ENCODE assay signal across 16 cellular contexts in the genomic region with DNA sequence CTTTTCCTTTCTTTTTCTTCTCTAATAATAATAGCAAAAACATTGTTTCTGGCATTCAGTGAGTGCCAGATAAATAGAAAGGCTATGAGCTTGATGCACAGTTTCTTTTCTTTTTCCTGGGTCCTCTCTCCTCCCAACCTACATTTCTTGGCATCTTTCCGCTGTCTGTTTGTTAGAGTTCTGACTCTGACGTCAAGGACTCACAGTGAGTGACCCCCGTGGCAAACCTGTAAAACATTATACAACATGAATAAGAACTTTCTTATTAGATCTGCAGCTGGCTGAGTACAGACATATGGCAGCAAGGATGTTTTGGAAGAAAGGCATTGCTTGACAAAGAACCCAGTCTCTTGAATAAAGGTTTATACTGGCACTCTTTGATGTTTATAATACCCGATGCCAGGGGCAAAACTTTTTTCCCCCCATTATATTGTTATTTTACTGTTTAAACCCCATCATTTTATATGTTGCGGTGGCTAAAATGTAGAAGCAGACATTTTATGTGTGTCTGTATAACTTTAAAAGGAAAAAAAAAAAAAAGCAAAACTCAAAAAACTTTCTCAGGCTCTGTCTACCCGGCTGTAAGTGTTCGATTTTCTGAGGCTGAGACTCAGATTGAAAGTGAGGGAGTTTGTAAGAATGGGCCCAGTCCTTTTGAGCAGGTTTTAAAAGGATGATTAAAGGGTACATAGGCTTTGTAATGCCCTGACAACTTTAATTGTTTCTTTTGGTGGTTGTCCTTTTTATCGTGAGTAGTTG.
A peak's percentile ranks its signal among the peaks of the same experiment; 100 is the strongest.
DNase-seq lines count a peak whose midpoint lies in the region; ATAC-seq and TF ChIP-seq lines count a peak whose summit lies in the region.
"Had no signal": no experiment of that assay in that cellular context is flagged by ENCODE, and none has a peak within 500 bp of the region (broad histone marks: within the 10 kb centered on the region; RNA-seq: fewer than 3 reads in every experiment).

No MANE protein-coding gene starts in this region.

- H3K36me3 ChIP-seq in right atrium auricular region (no peaks in the 10 kb centered on the region), ovary (no peaks in the 10 kb centered on the region), testis (ENCODE audit: low read depth, missing control alignments) (no peaks in the 10 kb centered on the region)
- H3K36me3 ChIP-seq: BE2C had no signal

- no peaks in the 10 kb centered on the region for H3K27me3 Mint-ChIP-seq in WTC11 (ENCODE audit: low read depth)
- H3K27me3 Mint-ChIP-seq: activated CD4-positive, alpha-beta T cell treated with anti-CD3 and anti-CD28 coated beads, Interleukin-2, amount 10 ng/mL, durations not matched to agents 24 days and 14 days had no signal

- H3K9me3 ChIP-seq in right atrium auricular region (no peaks in the 10 kb centered on the region), ovary (no peaks in the 10 kb centered on the region), testis (no peaks in the 10 kb centered on the region)
- H3K9me3 ChIP-seq: BE2C had no signal

- no peak overlapping the region for H3K27ac Mint-ChIP-seq in WTC11
- H3K27ac Mint-ChIP-seq: activated CD4-positive, alpha-beta T cell treated with anti-CD3 and anti-CD28 coated beads, Interleukin-2, amount 10 ng/mL, durations not matched to agents 24 days and 14 days; activated T-helper 1 cell treated with anti-CD3 and anti-CD28 coated beads, Interleukin-12 subunit alpha, Interleukin-12 subunit beta, Interleukin-2, Interleukin-4 antibody, amounts not matched to agents 30 ng/mL and 10 ng/mL and 1 ng/mL, durations not matched to agents 14 hours and 24 hours and 36 hours; natural killer cell had no signal

- H3K27ac ChIP-seq in right atrium auricular region: peak overlapping the region; percentile 27 to 57
- no peak overlapping the region for H3K27ac ChIP-seq in ovary
- no peak overlapping the region for H3K27ac ChIP-seq in testis
- H3K27ac ChIP-seq: PC-9 had no signal

- H3K9me3 Mint-ChIP-seq in WTC11: peaks cover 2% of the 10 kb centered on the region; the same call in 1 of the 2 replicates
- H3K9me3 Mint-ChIP-seq: activated CD4-positive, alpha-beta T cell treated with anti-CD3 and anti-CD28 coated beads, Interleukin-2, amount 10 ng/mL, durations not matched to agents 24 days and 14 days; activated T-helper 1 cell treated with anti-CD3 and anti-CD28 coated beads, Interleukin-12 subunit alpha, Interleukin-12 subunit beta, Interleukin-2, Interleukin-4 antibody, amounts not matched to agents 30 ng/mL and 10 ng/mL and 1 ng/mL, durations not matched to agents 14 hours and 24 hours and 36 hours; H9 had no signal

- POLR2A ChIA-PET in WTC11 (lab: Charles Lee): no interaction called here

- in situ Hi-C loops in Caki2 (cut with HindIII; ENCODE audit: low pct_unique_long_range_greater_than_20kb, low sequenced_read_pairs): no loop called here

- H3K4me1 Mint-ChIP-seq in WTC11: peaks cover 43% of the 10 kb centered on the region
- H3K4me1 Mint-ChIP-seq: activated CD4-positive, alpha-beta T cell treated with anti-CD3 and anti-CD28 coated beads, Interleukin-2, amount 10 ng/mL, durations not matched to agents 24 days and 14 days; natural killer cell had no signal

- 28 to 40% (median 31%) methylated on average over 8 of the region's 8 CpGs for WGBS in ovary, 3 donors
- WGBS in testis, 2 donors: 64 to 68% methylated on average over 8 of the region's 8 CpGs

- TF ChIP-seq POLR2A in ovary (IDR thresholded peaks at IDR 0.05) (no peak), testis (IDR thresholded peaks at IDR 0.05) (no peak)

- ATAC-seq in WTC11: no peak
- ATAC-seq: natural killer cell had no signal

- intact Hi-C loops in ovary (cut with DNase I) (no loop called here), testis (cut with DNase I; ENCODE audit: low total_unique reads) (no loop called here)

- no peak for TF ChIP-seq EP300 in ovary (IDR thresholded peaks at IDR 0.05)

- H3K4me3 ChIP-seq in right atrium auricular region (no peak overlapping the region), ovary (no peak overlapping the region), testis (no peak overlapping the region)
- H3K4me3 ChIP-seq: PC-9 had no signal

- TF ChIP-seq CTCF in right atrium auricular region (IDR thresholded peaks at IDR 0.05) (no peak), ovary (IDR thresholded peaks at IDR 0.05) (no peak), testis (IDR thresholded peaks at IDR 0.05) (no peak), WTC11 (IDR thresholded peaks at IDR 0.05) (no peak)

- H3K27me3 ChIP-seq in right atrium auricular region: no peaks in the 10 kb centered on the region
- no peaks in the 10 kb centered on the region for H3K27me3 ChIP-seq in ovary
- no peaks in the 10 kb centered on the region for H3K27me3 ChIP-seq in testis
- H3K27me3 ChIP-seq: BE2C had no signal

- CTCF ChIA-PET in WTC11 (lab: Charles Lee): interaction anchor here (1.2 kb wide), 1 partner anchor 22 kb away, joined by 5 read pairs; no protein-coding TSS in a partner anchor

- no peaks in the 10 kb centered on the region for H3K36me3 Mint-ChIP-seq in WTC11
- H3K36me3 Mint-ChIP-seq: natural killer cell had no signal

- H3K4me3 Mint-ChIP-seq in WTC11: no peak overlapping the region
- H3K4me3 Mint-ChIP-seq: activated CD4-positive, alpha-beta T cell treated with anti-CD3 and anti-CD28 coated beads, Interleukin-2, amount 10 ng/mL, durations not matched to agents 24 days and 14 days; activated T-helper 1 cell treated with anti-CD3 and anti-CD28 coated beads, Interleukin-12 subunit alpha, Interleukin-12 subunit beta, Interleukin-2, Interleukin-4 antibody, amounts not matched to agents 30 ng/mL and 10 ng/mL and 1 ng/mL, durations not matched to agents 14 hours and 24 hours and 36 hours; H9; natural killer cell had no signal

- H3K4me1 ChIP-seq in right atrium auricular region (peaks cover 0 to 12% of the 10 kb centered on the region in 2 donors), ovary (ENCODE audit: insufficient read depth) (peaks cover 2% of the 10 kb centered on the region), testis (no peaks in the 10 kb centered on the region)
- H3K4me1 ChIP-seq: BE2C had no signal

- DNase-seq in Caki2 (ENCODE audit: low read depth) (peak; percentile 2), brain pericyte (ENCODE audit: low read depth, low spot score) (peak; percentile 98), right atrium auricular region (ENCODE audit: low spot score) (no peak), putamen (ENCODE audit: low spot score) (peak; percentile 19), ovary (no peak), testis (no peak), T1000 (lab: John Stamatoyannopoulos, UW) (no peak), WTC11 (ENCODE audit: low spot score) (no peak)
- DNase-seq: activated CD4-positive, alpha-beta T cell treated with anti-CD3 and anti-CD28 coated beads, Interleukin-2, amount 10 ng/mL, durations not matched to agents 24 days and 14 days; BE2C; H9; natural killer cell; NCI-H446; PC-9; T-helper 1 cell had no signal

TF ChIP-seq in WTC11, 78 proteins besides CTCF, POLR2A, EP300 and RAD21 (continues in another document):
- no peak for TF ChIP-seq TEAD4 (CRISPR knock-in tag; IDR thresholded peaks at IDR 0.05)
- TF ChIP-seq GTF2I (CRISPR knock-in tag; conservative IDR thresholded peaks at IDR 0.05): no peak
- no peak for TF ChIP-seq MYBL2 (CRISPR knock-in tag; IDR thresholded peaks at IDR 0.05)
- TF ChIP-seq, protein P1, sequence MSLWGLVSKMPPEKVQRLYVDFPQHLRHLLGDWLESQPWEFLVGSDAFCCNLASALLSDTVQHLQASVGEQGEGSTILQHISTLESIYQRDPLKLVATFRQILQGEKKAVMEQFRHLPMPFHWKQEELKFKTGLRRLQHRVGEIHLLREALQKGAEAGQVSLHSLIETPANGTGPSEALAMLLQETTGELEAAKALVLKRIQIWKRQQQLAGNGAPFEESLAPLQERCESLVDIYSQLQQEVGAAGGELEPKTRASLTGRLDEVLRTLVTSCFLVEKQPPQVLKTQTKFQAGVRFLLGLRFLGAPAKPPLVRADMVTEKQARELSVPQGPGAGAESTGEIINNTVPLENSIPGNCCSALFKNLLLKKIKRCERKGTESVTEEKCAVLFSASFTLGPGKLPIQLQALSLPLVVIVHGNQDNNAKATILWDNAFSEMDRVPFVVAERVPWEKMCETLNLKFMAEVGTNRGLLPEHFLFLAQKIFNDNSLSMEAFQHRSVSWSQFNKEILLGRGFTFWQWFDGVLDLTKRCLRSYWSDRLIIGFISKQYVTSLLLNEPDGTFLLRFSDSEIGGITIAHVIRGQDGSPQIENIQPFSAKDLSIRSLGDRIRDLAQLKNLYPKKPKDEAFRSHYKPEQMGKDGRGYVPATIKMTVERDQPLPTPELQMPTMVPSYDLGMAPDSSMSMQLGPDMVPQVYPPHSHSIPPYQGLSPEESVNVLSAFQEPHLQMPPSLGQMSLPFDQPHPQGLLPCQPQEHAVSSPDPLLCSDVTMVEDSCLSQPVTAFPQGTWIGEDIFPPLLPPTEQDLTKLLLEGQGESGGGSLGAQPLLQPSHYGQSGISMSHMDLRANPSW (CRISPR knock-in tag; conservative IDR thresholded peaks at IDR 0.05; ENCODE audit: low read depth): no peak
- TF ChIP-seq, protein P2, sequence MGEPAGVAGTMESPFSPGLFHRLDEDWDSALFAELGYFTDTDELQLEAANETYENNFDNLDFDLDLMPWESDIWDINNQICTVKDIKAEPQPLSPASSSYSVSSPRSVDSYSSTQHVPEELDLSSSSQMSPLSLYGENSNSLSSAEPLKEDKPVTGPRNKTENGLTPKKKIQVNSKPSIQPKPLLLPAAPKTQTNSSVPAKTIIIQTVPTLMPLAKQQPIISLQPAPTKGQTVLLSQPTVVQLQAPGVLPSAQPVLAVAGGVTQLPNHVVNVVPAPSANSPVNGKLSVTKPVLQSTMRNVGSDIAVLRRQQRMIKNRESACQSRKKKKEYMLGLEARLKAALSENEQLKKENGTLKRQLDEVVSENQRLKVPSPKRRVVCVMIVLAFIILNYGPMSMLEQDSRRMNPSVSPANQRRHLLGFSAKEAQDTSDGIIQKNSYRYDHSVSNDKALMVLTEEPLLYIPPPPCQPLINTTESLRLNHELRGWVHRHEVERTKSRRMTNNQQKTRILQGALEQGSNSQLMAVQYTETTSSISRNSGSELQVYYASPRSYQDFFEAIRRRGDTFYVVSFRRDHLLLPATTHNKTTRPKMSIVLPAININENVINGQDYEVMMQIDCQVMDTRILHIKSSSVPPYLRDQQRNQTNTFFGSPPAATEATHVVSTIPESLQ (CRISPR knock-in tag; IDR thresholded peaks at IDR 0.05): no peak
- TF ChIP-seq TCF7 (CRISPR knock-in tag; IDR thresholded peaks at IDR 0.05; ENCODE audit: low read depth): no peak
- no peak for TF ChIP-seq RORB (CRISPR knock-in tag; IDR thresholded peaks at IDR 0.05)
- no peak for TF ChIP-seq ZNF396 (CRISPR knock-in tag; IDR thresholded peaks at IDR 0.05; ENCODE audit: borderline replicate concordance)
- TF ChIP-seq ATF1 (CRISPR knock-in tag; IDR thresholded peaks at IDR 0.05): no peak
- TF ChIP-seq JAZF1 (CRISPR knock-in tag; IDR thresholded peaks at IDR 0.05): no peak
- TF ChIP-seq OVOL2 (CRISPR knock-in tag; IDR thresholded peaks at IDR 0.05; ENCODE audit: borderline replicate concordance): no peak

Comparison
In these comparisons a context has a peak if more than half of its experiments do, and no peak if none do; other contexts are left out.
1. DNase-seq: peak in Caki2 (single experiment), brain pericyte (single experiment) and putamen (single experiment); none in right atrium auricular region (single experiment), ovary (0 of 5), testis (single experiment), T1000 (single experiment) and WTC11 (single experiment).
2. H3K27ac ChIP-seq: peak in right atrium auricular region (2 of 2); none in ovary (0 of 2) and testis (0 of 2).